7 cellular contexts compared by ENCODE assay signal in genomic region chr11:46116712-46117037, GRCh38. TPM values are rescaled to one million over a fixed set of nuclear protein-coding genes. Genes with fewer than 3 reads are reported as not detected.
DNase-seq lines count a peak whose midpoint lies in the region; ATAC-seq and TF ChIP-seq lines count a peak whose summit lies in the region.
"Not testable (repeated sequence)": the region's sequence is repeated elsewhere in the genome, so short reads cannot be mapped to it uniquely, and the experiment has no call there.

No MANE protein-coding gene starts in this region.

- H2AFZ ChIP-seq in OCI-LY1 (ENCODE audit: low read length); smooth muscle cell (ENCODE audit: low read depth): not testable (repeated sequence)

- H3K79me2 ChIP-seq in DOHH2 (ENCODE audit: control insufficient read depth, low read length) (peaks cover 88% of the 10 kb centered on the region), OCI-LY1 (ENCODE audit: insufficient read depth, low read length) (peaks cover 74% of the 10 kb centered on the region), smooth muscle cell (ENCODE audit: low read depth) (peaks cover 80% of the 10 kb centered on the region)

- peaks cover 32% of the 10 kb centered on the region for H3F3A ChIP-seq in DOHH2 (ENCODE audit: control insufficient read depth, insufficient read depth)
- H3F3A ChIP-seq in OCI-LY1 (ENCODE audit: insufficient read depth, low read length); smooth muscle cell (ENCODE audit: low read depth): not testable (repeated sequence)

- not testable (repeated sequence) for ATAC-seq in naive B cell (ENCODE audit: low read depth in 2 of 2)

- peak overlapping the region; percentile 2; the same call in 1 of the 2 replicates for H3K27ac ChIP-seq in DOHH2 (ENCODE audit: low read depth, low read length)
- H3K27ac ChIP-seq in OCI-LY1 (ENCODE audit: low read depth, low read length, poor library complexity, severe bottlenecking) = peak overlapping the region; percentile 67
- H3K27ac ChIP-seq in smooth muscle cell (ENCODE audit: low read depth) = not testable (repeated sequence)

- H3K9me3 Mint-ChIP-seq in activated CD4-positive, alpha-beta T cell treated with anti-CD3 and anti-CD28 coated beads, Interleukin-2, amount 10 ng/mL, durations not matched to agents 24 days and 14 days; activated T-helper 2 cell treated with anti-CD3 and anti-CD28 coated beads, Interferon-gamma antibody, Interleukin-2, Interleukin-4, amounts not matched to agents 10 μg/mL and 5 μg/mL and 100 μg/mL, durations not matched to agents 14 hours and 24 hours and 36 hours; MCF 10A (ENCODE audit: unreplicated experiment); naive B cell: not testable (repeated sequence)

- peak overlapping the region; percentile 78 for H3K27ac Mint-ChIP-seq in activated CD4-positive, alpha-beta T cell treated with anti-CD3 and anti-CD28 coated beads, Interleukin-2, amount 10 ng/mL, durations not matched to agents 24 days and 14 days
- peak overlapping the region; percentile 72 for H3K27ac Mint-ChIP-seq in activated T-helper 2 cell treated with anti-CD3 and anti-CD28 coated beads, Interferon-gamma antibody, Interleukin-2, Interleukin-4, amounts not matched to agents 10 μg/mL and 5 μg/mL and 100 μg/mL, durations not matched to agents 14 hours and 24 hours and 36 hours
- H3K27ac Mint-ChIP-seq in MCF 10A (ENCODE audit: low read depth, unreplicated experiment) = not testable (repeated sequence)
- peak overlapping the region in 4 of 6 donors; percentile 34 to 88 (median 57) for H3K27ac Mint-ChIP-seq in naive B cell

- H3K4me3 ChIP-seq in DOHH2 (ENCODE audit: low read length) = peak overlapping the region; percentile 91
- not testable (repeated sequence) for H3K4me3 ChIP-seq in OCI-LY1 (ENCODE audit: low read depth, low read length, poor library complexity, severe bottlenecking); smooth muscle cell

- POLR2A ChIA-PET in MCF 10A (lab: Yijun Ruan, JAX) = interaction anchor here (0.7 to 1.2 kb wide), 3 partner anchors 15 to 1651 kb away, joined by 3 read pairs; no protein-coding TSS in a partner anchor

- not testable (repeated sequence) for H3K9me2 ChIP-seq in DOHH2 (replicated peaks; ENCODE audit: control insufficient read depth, low read length); OCI-LY1 (ENCODE audit: low read depth, low read length)

- not testable (repeated sequence) for H3K36me3 Mint-ChIP-seq in activated CD4-positive, alpha-beta T cell treated with anti-CD3 and anti-CD28 coated beads, Interleukin-2, amount 10 ng/mL, durations not matched to agents 24 days and 14 days (ENCODE audit: low read depth); activated T-helper 2 cell treated with anti-CD3 and anti-CD28 coated beads, Interferon-gamma antibody, Interleukin-2, Interleukin-4, amounts not matched to agents 10 μg/mL and 5 μg/mL and 100 μg/mL, durations not matched to agents 14 hours and 24 hours and 36 hours (ENCODE audit: low read depth); naive B cell
- peaks cover 15% of the 10 kb centered on the region for H3K36me3 Mint-ChIP-seq in MCF 10A (ENCODE audit: insufficient read depth, unreplicated experiment)

- peaks cover 51% of the 10 kb centered on the region for H3K4me1 Mint-ChIP-seq in activated CD4-positive, alpha-beta T cell treated with anti-CD3 and anti-CD28 coated beads, Interleukin-2, amount 10 ng/mL, durations not matched to agents 24 days and 14 days
- peaks cover 56% of the 10 kb centered on the region for H3K4me1 Mint-ChIP-seq in activated T-helper 2 cell treated with anti-CD3 and anti-CD28 coated beads, Interferon-gamma antibody, Interleukin-2, Interleukin-4, amounts not matched to agents 10 μg/mL and 5 μg/mL and 100 μg/mL, durations not matched to agents 14 hours and 24 hours and 36 hours (ENCODE audit: low read depth)
- H3K4me1 Mint-ChIP-seq in MCF 10A (ENCODE audit: insufficient read depth, unreplicated experiment) (peaks cover 28% of the 10 kb centered on the region), naive B cell (peaks cover 40 to 65% (median 46%) of the 10 kb centered on the region in 3 donors)

- peak; percentile 57 for DNase-seq in activated CD4-positive, alpha-beta T cell treated with anti-CD3 and anti-CD28 coated beads, Interleukin-2, amount 10 ng/mL, durations not matched to agents 24 days and 14 days
- not testable (repeated sequence) for DNase-seq in activated T-helper 2 cell treated with anti-CD3 and anti-CD28 coated beads, Interferon-gamma antibody, Interleukin-2, Interleukin-4, amounts not matched to agents 10 μg/mL and 5 μg/mL and 100 μg/mL, durations not matched to agents 14 hours and 24 hours and 36 hours (ENCODE audit: low spot score); MCF 10A (ENCODE audit: unreplicated experiment); naive B cell; smooth muscle cell (lab: John Stamatoyannopoulos, UW; ENCODE audit: unreplicated experiment)

- CTCF ChIA-PET in MCF 10A (lab: Yijun Ruan, JAX) = interaction anchor here (0.5 to 2.2 kb wide), 8 partner anchors 8 to 216 kb away, joined by 3 to 9 read pairs (median 3); no protein-coding TSS in a partner anchor

- H3K4me2 ChIP-seq in DOHH2 (ENCODE audit: low read length) = peak overlapping the region; percentile 80
- H3K4me2 ChIP-seq in OCI-LY1 (ENCODE audit: low read length) = peak overlapping the region; percentile 96
- H3K4me2 ChIP-seq in smooth muscle cell = peak overlapping the region; percentile 95

- 93% methylated on average over 10 of the region's 10 CpGs for WGBS in smooth muscle cell (ENCODE audit: low lambda C conversion rate)

- BruUV-seq in MCF 10A (replicated peaks; lab: Mats Ljungman, UMichigan) = not testable (repeated sequence)

- H3K4me1 ChIP-seq in DOHH2 (ENCODE audit: control insufficient read depth, low read length) = peaks cover 58% of the 10 kb centered on the region
- H3K4me1 ChIP-seq in OCI-LY1 (ENCODE audit: insufficient read depth, low read length, severe bottlenecking) = peaks cover 64% of the 10 kb centered on the region
- peaks cover 31% of the 10 kb centered on the region for H3K4me1 ChIP-seq in smooth muscle cell (ENCODE audit: low read depth)

- H3K9ac ChIP-seq in OCI-LY1 (ENCODE audit: low read length); smooth muscle cell (ENCODE audit: low read depth): not testable (repeated sequence)

- H3K9me3 ChIP-seq in DOHH2 (ENCODE audit: control insufficient read depth, insufficient read depth, low read length); OCI-LY1 (ENCODE audit: low read length); smooth muscle cell (replicated peaks; ENCODE audit: low read depth): not testable (repeated sequence)

- H3K27me3 ChIP-seq in DOHH2 (ENCODE audit: control insufficient read depth, low read length); OCI-LY1 (ENCODE audit: insufficient read depth, low read length); smooth muscle cell (ENCODE audit: low read depth): not testable (repeated sequence)

- not testable (repeated sequence) for H3K36me3 ChIP-seq in DOHH2 (ENCODE audit: control insufficient read depth, low read length); OCI-LY1 (ENCODE audit: insufficient read depth, low read length); smooth muscle cell (ENCODE audit: low read depth)

- TF ChIP-seq CTCF in DOHH2 (IDR thresholded peaks at IDR 0.05; ENCODE audit: low read depth, low read length, poor library complexity, severe bottlenecking); OCI-LY1 (IDR thresholded peaks at IDR 0.05; ENCODE audit: low read length); MCF 10A (IDR thresholded peaks at IDR 0.05; ENCODE audit: unreplicated experiment); smooth muscle cell (IDR thresholded peaks at IDR 0.05; ENCODE audit: borderline replicate concordance, insufficient read depth, poor library complexity, severe bottlenecking): not testable (repeated sequence)

- peak overlapping the region; percentile 56 for H3K4me3 Mint-ChIP-seq in activated CD4-positive, alpha-beta T cell treated with anti-CD3 and anti-CD28 coated beads, Interleukin-2, amount 10 ng/mL, durations not matched to agents 24 days and 14 days
- peak overlapping the region; percentile 34 for H3K4me3 Mint-ChIP-seq in activated T-helper 2 cell treated with anti-CD3 and anti-CD28 coated beads, Interferon-gamma antibody, Interleukin-2, Interleukin-4, amounts not matched to agents 10 μg/mL and 5 μg/mL and 100 μg/mL, durations not matched to agents 14 hours and 24 hours and 36 hours (ENCODE audit: low read depth)
- H3K4me3 Mint-ChIP-seq in MCF 10A (ENCODE audit: unreplicated experiment) (peak overlapping the region; percentile 94), naive B cell (peak overlapping the region in 2 of 8 donors; percentile 8 to 34)

- intact Hi-C loops in activated CD4-positive, alpha-beta T cell treated with anti-CD3 and anti-CD28 coated beads, Interleukin-2, amount 10 ng/mL, durations not matched to agents 24 days and 14 days (cut with micrococcal nuclease) = loop anchor here (2.0 kb wide), 1 partner anchor 16 kb away; no protein-coding TSS in a partner anchor
- intact Hi-C loops in activated T-helper 2 cell treated with anti-CD3 and anti-CD28 coated beads, Interferon-gamma antibody, Interleukin-2, Interleukin-4, amounts not matched to agents 10 μg/mL and 5 μg/mL and 100 μg/mL, durations not matched to agents 14 hours and 24 hours and 36 hours (cut with micrococcal nuclease) = loop anchor here (5.0 to 10.0 kb wide), 3 partner anchors 39 to 272 kb away; partner anchors contain the start of gene CRY2
- intact Hi-C loops in MCF 10A (cut with micrococcal nuclease) = not testable (repeated sequence)

- H4K20me1 ChIP-seq in DOHH2 (ENCODE audit: control insufficient read depth, insufficient read depth, low read depth, low read length); OCI-LY1 (ENCODE audit: insufficient read depth, low read length): not testable (repeated sequence)
- peaks cover 79% of the 10 kb centered on the region for H4K20me1 ChIP-seq in smooth muscle cell (ENCODE audit: low read depth)

- H3K27me3 Mint-ChIP-seq in activated CD4-positive, alpha-beta T cell treated with anti-CD3 and anti-CD28 coated beads, Interleukin-2, amount 10 ng/mL, durations not matched to agents 24 days and 14 days; activated T-helper 2 cell treated with anti-CD3 and anti-CD28 coated beads, Interferon-gamma antibody, Interleukin-2, Interleukin-4, amounts not matched to agents 10 μg/mL and 5 μg/mL and 100 μg/mL, durations not matched to agents 14 hours and 24 hours and 36 hours (ENCODE audit: low read depth); MCF 10A (ENCODE audit: insufficient read depth, unreplicated experiment); naive B cell: not testable (repeated sequence)

RNA-seq across cellular contexts. Expression of gene PHF21A, which starts 4.6 kb away (rescaled TPM):
- 33.7 and 33.9 TPM in 2 replicates for total RNA-seq in activated CD4-positive, alpha-beta T cell treated with anti-CD3 and anti-CD28 coated beads, Interleukin-2, amount 10 ng/mL, durations not matched to agents 24 days and 14 days
- total RNA-seq in activated T-helper 2 cell treated with anti-CD3 and anti-CD28 coated beads, Interferon-gamma antibody, Interleukin-2, Interleukin-4, amounts not matched to agents 10 μg/mL and 5 μg/mL and 100 μg/mL, durations not matched to agents 14 hours and 24 hours and 36 hours = 35.7 and 38.3 TPM in 2 replicates
- total RNA-seq in MCF 10A (2022) = 33.2 and 37.6 TPM in 2 replicates
- 10 to 100 TPM in 5 of 6 donors, under 1 TPM in 1; 0.28 to 19.0 (median 12.3) TPM for polyA plus RNA-seq in naive B cell (ENCODE audit: low read depth in 6 of 6)
- 28.2 and 28.7 TPM in 2 replicates for total RNA-seq in smooth muscle cell
- 26.1 and 26.8 TPM in 2 replicates for polyA plus RNA-seq in smooth muscle cell
